In genomic region chr13:77503398-77503797, GRCh38 we compare ENCODE assay signal across 25 cellular contexts. TPM values are rescaled to one million over a fixed set of nuclear protein-coding genes. Genes with fewer than 3 reads are reported as not detected.
A peak's percentile ranks its signal among the peaks of the same experiment; 100 is the strongest.
DNase-seq lines count a peak whose midpoint lies in the region; ATAC-seq, FAIRE-seq and TF ChIP-seq lines count a peak whose summit lies in the region.
"Had no signal": no experiment of that assay in that cellular context is flagged by ENCODE, and none has a peak within 500 bp of the region (broad histone marks: within the 10 kb centered on the region; RNA-seq: fewer than 3 reads in every experiment).

No MANE protein-coding gene starts in this region.

- ATAC-seq in HG03354 (IDR thresholded peaks at IDR 0.05; ENCODE audit: poor library complexity, severe bottlenecking, unreplicated experiment) (peak; percentile 32), memory B cell (ENCODE audit: low read depth) (peak; percentile 74), HG03039 (IDR thresholded peaks at IDR 0.05; ENCODE audit: unreplicated experiment) (no peak)
- ATAC-seq: SK-N-SH treated with all-trans-retinoic acid at 6 μM for 48 hours had no signal

- FAIRE-seq in GM12892 (lab: Jason Lieb, UNC), result peak; percentile 51
- FAIRE-seq: H1 had no signal

- no peak for TF ChIP-seq POLR2A in GM12892 (IDR thresholded peaks at IDR 0.05; ENCODE audit: low read depth, low read length)

- H3K4me1 Mint-ChIP-seq in memory B cell (peaks cover 9% of the 10 kb centered on the region), mesothelial cell of epicardium (peaks cover 22% of the 10 kb centered on the region)
- peaks cover 7% of the 10 kb centered on the region for H3K4me1 Mint-ChIP-seq in T-helper 2 cell treated with Interferon-gamma antibody and Interleukin-4, amounts not matched to agents 5 μg/mL and 100 μg/mL, for 36 hours (ENCODE audit: low read depth)
- H3K4me1 Mint-ChIP-seq: CD4-positive, CD25-positive, alpha-beta regulatory T cell had no signal

- POLR2A ChIA-PET in OCI-LY7 (lab: Charles Lee), result interaction anchor here (1.1 to 3.2 kb wide), 2 partner anchors 11 to 14 kb away, joined by 3 to 20 read pairs; no protein-coding TSS in a partner anchor

- H3K4me1 ChIP-seq in OCI-LY7 (ENCODE audit: insufficient read depth, low read length, poor library complexity, severe bottlenecking), result peaks cover 19% of the 10 kb centered on the region

- no peak overlapping the region for H3K4me3 ChIP-seq in OCI-LY7 (ENCODE audit: low read depth, low read length, poor library complexity, severe bottlenecking)
- H3K4me3 ChIP-seq: PC-9 had no signal

- H3K9me2 ChIP-seq in OCI-LY7 (ENCODE audit: insufficient read depth, low read length), result no peaks in the 10 kb centered on the region

- intact Hi-C loops in OCI-LY7 (cut with micrococcal nuclease; ENCODE audit: unreplicated experiment), result loop anchor here (10.0 kb wide), 1 partner anchor 599 kb away; no protein-coding TSS in a partner anchor

- no peaks in the 10 kb centered on the region for H3K79me2 ChIP-seq in OCI-LY7 (ENCODE audit: insufficient read depth, low read depth, low read length)

- no TSS peak for BruUV-seq in OCI-LY7 (replicated peaks; lab: Mats Ljungman, UMichigan)

- H4K20me1 ChIP-seq in OCI-LY7 (ENCODE audit: insufficient read depth, low read length), result no peaks in the 10 kb centered on the region

- peak overlapping the region; percentile 34; the same call in 1 of the 2 replicates for H3K4me2 ChIP-seq in OCI-LY7 (ENCODE audit: low read length)
- H3K4me2 ChIP-seq: PC-9 had no signal

- H3K27me3 Mint-ChIP-seq in memory B cell, result peaks cover 7% of the 10 kb centered on the region
- peaks cover 10% of the 10 kb centered on the region for H3K27me3 Mint-ChIP-seq in T-helper 2 cell treated with Interferon-gamma antibody and Interleukin-4, amounts not matched to agents 5 μg/mL and 100 μg/mL, for 36 hours (ENCODE audit: low read depth)
- H3K27me3 Mint-ChIP-seq in mesothelial cell of epicardium (ENCODE audit: low read depth), result peaks cover 4% of the 10 kb centered on the region

- CTCF ChIA-PET in OCI-LY7 (lab: Charles Lee; ENCODE audit: unreplicated experiment), result interaction anchor here (0.6 kb wide), 1 partner anchor 825 kb away, joined by 3 read pairs; no protein-coding TSS in a partner anchor

- TF ChIP-seq CTCF in OCI-LY7 (conservative IDR thresholded peaks at IDR 0.05; ENCODE audit: low read length) (no peak), mesothelial cell of epicardium (IDR thresholded peaks at IDR 0.05; ENCODE audit: unreplicated experiment) (no peak)

- H3K36me3 ChIP-seq in OCI-LY7 (ENCODE audit: insufficient read depth, low read length), result no peaks in the 10 kb centered on the region

- no peaks in the 10 kb centered on the region for H3K36me3 Mint-ChIP-seq in memory B cell
- no peaks in the 10 kb centered on the region for H3K36me3 Mint-ChIP-seq in T-helper 2 cell treated with Interferon-gamma antibody and Interleukin-4, amounts not matched to agents 5 μg/mL and 100 μg/mL, for 36 hours (ENCODE audit: low read depth)
- H3K36me3 Mint-ChIP-seq in mesothelial cell of epicardium, result no peaks in the 10 kb centered on the region
- H3K36me3 Mint-ChIP-seq: CD4-positive, CD25-positive, alpha-beta regulatory T cell had no signal

- DNase-seq in GM12892 (ENCODE audit: insufficient read length), result no peak
- DNase-seq in OCI-LY7 (ENCODE audit: low spot score), result peak; percentile 8
- DNase-seq in memory B cell (ENCODE audit: low spot score in 2 of 2), result no peak
- DNase-seq in SW480 (ENCODE audit: low spot score), result no peak
- DNase-seq in T-helper 2 cell treated with Interferon-gamma antibody and Interleukin-4, amounts not matched to agents 5 μg/mL and 100 μg/mL, for 36 hours (ENCODE audit: low spot score), result no peak
- no peak for DNase-seq in mesothelial cell of epicardium (ENCODE audit: low spot score in 2 of 2, unreplicated experiment in 2 of 2)
- DNase-seq: CD4-positive, CD25-positive, alpha-beta regulatory T cell; COR-L47; DMS79 treated with DMSO at 0.1 percent for 48 hours; IMR-90; NCI-H1048; NCI-H1417 treated with DMSO at 0.1 percent for 48 hours; NCI-H187; NCI-H446 treated with DMSO at 0.1 percent for 48 hours; NCI-H526 treated with DMSO at 0.1 percent for 48 hours; PC-9; T-helper 1 cell; T-helper 9 cell had no signal

- H3K27ac ChIP-seq in OCI-LY7 (ENCODE audit: low read depth, low read length, poor library complexity, severe bottlenecking), result no peak overlapping the region
- H3K27ac ChIP-seq: PC-9 had no signal

- H2AFZ ChIP-seq in OCI-LY7 (ENCODE audit: low read length), result peak overlapping the region; percentile 29
- H2AFZ ChIP-seq: PC-9 had no signal

- no peak overlapping the region for H3K27ac Mint-ChIP-seq in memory B cell
- H3K27ac Mint-ChIP-seq in T-helper 2 cell treated with Interferon-gamma antibody and Interleukin-4, amounts not matched to agents 5 μg/mL and 100 μg/mL, for 36 hours, result no peak overlapping the region
- H3K27ac Mint-ChIP-seq in mesothelial cell of epicardium, result no peak overlapping the region
- H3K27ac Mint-ChIP-seq: CD4-positive, CD25-positive, alpha-beta regulatory T cell had no signal

- H3K9me3 Mint-ChIP-seq in memory B cell (no peaks in the 10 kb centered on the region), mesothelial cell of epicardium (no peaks in the 10 kb centered on the region)
- H3K9me3 Mint-ChIP-seq in T-helper 2 cell treated with Interferon-gamma antibody and Interleukin-4, amounts not matched to agents 5 μg/mL and 100 μg/mL, for 36 hours, result no peaks in the 10 kb centered on the region

- no peaks in the 10 kb centered on the region for H3K9me3 ChIP-seq in OCI-LY7 (ENCODE audit: low read length)

- H3K4me3 Mint-ChIP-seq in memory B cell (no peak overlapping the region), mesothelial cell of epicardium (no peak overlapping the region)
- no peak overlapping the region for H3K4me3 Mint-ChIP-seq in T-helper 2 cell treated with Interferon-gamma antibody and Interleukin-4, amounts not matched to agents 5 μg/mL and 100 μg/mL, for 36 hours
- H3K4me3 Mint-ChIP-seq: CD4-positive, CD25-positive, alpha-beta regulatory T cell had no signal

RNA-seq across cellular contexts. Expression of gene SCEL, which starts 32.1 kb away (rescaled TPM):
- not detected for polyA plus RNA-seq in GM12892 (2012; ENCODE audit: missing spikeins)
- total RNA-seq in OCI-LY7 (2014; rRNA removed; shearing (Covaris generic)), result not detected in 2 replicates
- total RNA-seq in OCI-LY7 (2022) (not detected in 2 replicates), mesothelial cell of epicardium (0.13 TPM in 1 of 3 replicates, not detected in the others)
- total RNA-seq: A673; CD4-positive, CD25-positive, alpha-beta regulatory T cell; H1; IMR-90; M059J had no signal
- polyA plus RNA-seq: BJ; CD4-positive, CD25-positive, alpha-beta regulatory T cell; H1; IMR-90 had no signal
